In the genomic region with DNA sequence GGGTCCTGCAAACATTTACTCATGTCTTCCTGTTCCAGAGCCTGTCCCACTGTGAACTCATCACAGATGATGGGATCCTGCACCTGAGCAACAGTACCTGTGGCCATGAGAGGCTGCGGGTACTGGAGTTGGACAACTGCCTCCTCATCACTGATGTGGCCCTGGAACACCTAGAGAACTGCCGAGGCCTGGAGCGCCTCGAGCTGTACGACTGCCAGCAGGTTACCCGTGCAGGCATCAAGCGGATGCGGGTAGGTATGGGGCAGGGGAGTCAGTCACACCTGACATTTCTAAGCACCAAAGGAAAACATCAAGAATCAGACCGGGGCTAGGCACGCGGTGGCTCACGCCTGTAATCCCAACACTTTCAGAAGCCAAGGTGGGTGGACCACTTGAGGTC, we compare ENCODE assay signal across 1 cellular context.
TF ChIP-seq lines count a peak whose summit lies in the region.

No MANE protein-coding gene starts in this region.

TF ChIP-seq in GM23338, 12 proteins besides CTCF, POLR2A, EP300 and RAD21 (continued from another document):
- TF ChIP-seq, protein P1, sequence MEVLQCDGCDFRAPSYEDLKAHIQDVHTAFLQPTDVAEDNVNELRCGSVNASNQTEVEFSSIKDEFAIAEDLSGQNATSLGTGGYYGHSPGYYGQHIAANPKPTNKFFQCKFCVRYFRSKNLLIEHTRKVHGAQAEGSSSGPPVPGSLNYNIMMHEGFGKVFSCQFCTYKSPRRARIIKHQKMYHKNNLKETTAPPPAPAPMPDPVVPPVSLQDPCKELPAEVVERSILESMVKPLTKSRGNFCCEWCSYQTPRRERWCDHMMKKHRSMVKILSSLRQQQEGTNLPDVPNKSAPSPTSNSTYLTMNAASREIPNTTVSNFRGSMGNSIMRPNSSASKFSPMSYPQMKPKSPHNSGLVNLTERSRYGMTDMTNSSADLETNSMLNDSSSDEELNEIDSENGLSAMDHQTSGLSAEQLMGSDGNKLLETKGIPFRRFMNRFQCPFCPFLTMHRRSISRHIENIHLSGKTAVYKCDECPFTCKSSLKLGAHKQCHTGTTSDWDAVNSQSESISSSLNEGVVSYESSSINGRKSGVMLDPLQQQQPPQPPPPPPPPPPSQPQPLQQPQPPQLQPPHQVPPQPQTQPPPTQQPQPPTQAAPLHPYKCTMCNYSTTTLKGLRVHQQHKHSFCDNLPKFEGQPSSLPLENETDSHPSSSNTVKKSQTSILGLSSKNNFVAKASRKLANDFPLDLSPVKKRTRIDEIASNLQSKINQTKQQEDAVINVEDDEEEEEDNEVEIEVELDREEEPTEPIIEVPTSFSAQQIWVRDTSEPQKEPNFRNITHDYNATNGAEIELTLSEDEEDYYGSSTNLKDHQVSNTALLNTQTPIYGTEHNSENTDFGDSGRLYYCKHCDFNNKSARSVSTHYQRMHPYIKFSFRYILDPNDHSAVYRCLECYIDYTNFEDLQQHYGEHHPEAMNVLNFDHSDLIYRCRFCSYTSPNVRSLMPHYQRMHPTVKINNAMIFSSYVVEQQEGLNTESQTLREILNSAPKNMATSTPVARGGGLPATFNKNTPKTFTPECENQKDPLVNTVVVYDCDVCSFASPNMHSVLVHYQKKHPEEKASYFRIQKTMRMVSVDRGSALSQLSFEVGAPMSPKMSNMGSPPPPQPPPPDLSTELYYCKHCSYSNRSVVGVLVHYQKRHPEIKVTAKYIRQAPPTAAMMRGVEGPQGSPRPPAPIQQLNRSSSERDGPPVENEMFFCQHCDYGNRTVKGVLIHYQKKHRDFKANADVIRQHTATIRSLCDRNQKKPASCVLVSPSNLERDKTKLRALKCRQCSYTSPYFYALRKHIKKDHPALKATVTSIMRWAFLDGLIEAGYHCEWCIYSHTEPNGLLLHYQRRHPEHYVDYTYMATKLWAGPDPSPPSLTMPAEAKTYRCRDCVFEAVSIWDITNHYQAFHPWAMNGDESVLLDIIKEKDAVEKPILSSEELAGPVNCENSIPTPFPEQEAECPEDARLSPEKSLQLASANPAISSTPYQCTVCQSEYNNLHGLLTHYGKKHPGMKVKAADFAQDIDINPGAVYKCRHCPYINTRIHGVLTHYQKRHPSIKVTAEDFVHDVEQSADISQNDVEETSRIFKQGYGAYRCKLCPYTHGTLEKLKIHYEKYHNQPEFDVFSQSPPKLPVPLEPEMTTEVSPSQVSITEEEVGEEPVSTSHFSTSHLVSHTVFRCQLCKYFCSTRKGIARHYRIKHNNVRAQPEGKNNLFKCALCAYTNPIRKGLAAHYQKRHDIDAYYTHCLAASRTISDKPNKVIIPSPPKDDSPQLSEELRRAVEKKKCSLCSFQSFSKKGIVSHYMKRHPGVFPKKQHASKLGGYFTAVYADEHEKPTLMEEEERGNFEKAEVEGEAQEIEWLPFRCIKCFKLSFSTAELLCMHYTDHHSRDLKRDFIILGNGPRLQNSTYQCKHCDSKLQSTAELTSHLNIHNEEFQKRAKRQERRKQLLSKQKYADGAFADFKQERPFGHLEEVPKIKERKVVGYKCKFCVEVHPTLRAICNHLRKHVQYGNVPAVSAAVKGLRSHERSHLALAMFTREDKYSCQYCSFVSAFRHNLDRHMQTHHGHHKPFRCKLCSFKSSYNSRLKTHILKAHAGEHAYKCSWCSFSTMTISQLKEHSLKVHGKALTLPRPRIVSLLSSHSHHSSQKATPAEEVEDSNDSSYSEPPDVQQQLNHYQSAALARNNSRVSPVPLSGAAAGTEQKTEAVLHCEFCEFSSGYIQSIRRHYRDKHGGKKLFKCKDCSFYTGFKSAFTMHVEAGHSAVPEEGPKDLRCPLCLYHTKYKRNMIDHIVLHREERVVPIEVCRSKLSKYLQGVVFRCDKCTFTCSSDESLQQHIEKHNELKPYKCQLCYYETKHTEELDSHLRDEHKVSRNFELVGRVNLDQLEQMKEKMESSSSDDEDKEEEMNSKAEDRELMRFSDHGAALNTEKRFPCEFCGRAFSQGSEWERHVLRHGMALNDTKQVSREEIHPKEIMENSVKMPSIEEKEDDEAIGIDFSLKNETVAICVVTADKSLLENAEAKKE (CRISPR knock-in tag; IDR thresholded peaks at IDR 0.05) = no peak
- TF ChIP-seq EZH2 (IDR thresholded peaks at IDR 0.05; ENCODE audit: low read depth, unreplicated experiment) (no peak), JUNB (IDR thresholded peaks at IDR 0.05; ENCODE audit: unreplicated experiment) (no peak)
- TF ChIP-seq, protein P2, sequence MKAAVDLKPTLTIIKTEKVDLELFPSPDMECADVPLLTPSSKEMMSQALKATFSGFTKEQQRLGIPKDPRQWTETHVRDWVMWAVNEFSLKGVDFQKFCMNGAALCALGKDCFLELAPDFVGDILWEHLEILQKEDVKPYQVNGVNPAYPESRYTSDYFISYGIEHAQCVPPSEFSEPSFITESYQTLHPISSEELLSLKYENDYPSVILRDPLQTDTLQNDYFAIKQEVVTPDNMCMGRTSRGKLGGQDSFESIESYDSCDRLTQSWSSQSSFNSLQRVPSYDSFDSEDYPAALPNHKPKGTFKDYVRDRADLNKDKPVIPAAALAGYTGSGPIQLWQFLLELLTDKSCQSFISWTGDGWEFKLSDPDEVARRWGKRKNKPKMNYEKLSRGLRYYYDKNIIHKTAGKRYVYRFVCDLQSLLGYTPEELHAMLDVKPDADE (IDR thresholded peaks at IDR 0.05) = no peak
